In genomic region chr5:91312698-91313097, GRCh38 we compare ENCODE assay signal across 11 cellular contexts.
A peak's percentile ranks its signal among the peaks of the same experiment; 100 is the strongest.
DNase-seq lines count a peak whose midpoint lies in the region; FAIRE-seq and TF ChIP-seq lines count a peak whose summit lies in the region.
"Had no signal": no experiment of that assay in that cellular context is flagged by ENCODE, and none has a peak within 500 bp of the region (broad histone marks: within the 10 kb centered on the region; RNA-seq: fewer than 3 reads in every experiment).

No MANE protein-coding gene starts in this region.

- H3K9ac ChIP-seq in rectal smooth muscle tissue (ENCODE audit: low read length): no peak overlapping the region

- no peaks in the 10 kb centered on the region for H3K27me3 Mint-ChIP-seq in Calu3 (ENCODE audit: unreplicated experiment)

- in situ Hi-C loops in G401 (cut with HindIII; ENCODE audit: low sequenced_read_pairs): no loop called here

- H3K27me3 ChIP-seq in rectal smooth muscle tissue (ENCODE audit: control insufficient read depth, insufficient read depth, low read length): no peaks in the 10 kb centered on the region
- H3K27me3 ChIP-seq: cardiac muscle cell had no signal

- H3K4me3 ChIP-seq in rectal smooth muscle tissue (ENCODE audit: low read length): no peak overlapping the region
- H3K4me3 ChIP-seq: cardiac muscle cell had no signal

- H3K4me1 Mint-ChIP-seq in Calu3 (ENCODE audit: low read depth, unreplicated experiment): peaks cover 44% of the 10 kb centered on the region

- CTCF ChIA-PET in Calu3 (lab: Charles Lee): interaction anchor here (0.6 kb wide), 1 partner anchor 61 kb away, joined by 7 read pairs; no protein-coding TSS in a partner anchor

- DNase-seq in Calu3 (no peak), RCC 7860 (ENCODE audit: low spot score) (peak; percentile 9), epithelial cell of prostate (ENCODE audit: low read depth, low spot score) (no peak), NCI-H446 (lab: John Stamatoyannopoulos, UW) (no peak), G401 (ENCODE audit: low spot score) (no peak), pons (ENCODE audit: low spot score) (no peak), urothelium cell line (ENCODE audit: low spot score) (no peak)
- DNase-seq: NCI-H2171; stimulated activated CD4-positive, alpha-beta T cell treated with anti-CD3 and anti-CD28 coated beads, Interleukin-2, amount 100 ng/mL, for 48 hours had no signal

- no peaks in the 10 kb centered on the region for H3K36me3 ChIP-seq in rectal smooth muscle tissue (ENCODE audit: control insufficient read depth, insufficient read depth, low read length)
- H3K36me3 ChIP-seq: cardiac muscle cell had no signal

- peaks cover 26% of the 10 kb centered on the region for H3K4me1 ChIP-seq in rectal smooth muscle tissue (ENCODE audit: control insufficient read depth, insufficient read depth, low read length)

- FAIRE-seq in RCC 7860 (lab: Jason Lieb, UNC) (no peak), urothelium cell line (lab: Jason Lieb, UNC) (no peak)

- intact Hi-C loops in Calu3 (cut with micrococcal nuclease; ENCODE audit: unreplicated experiment): loop anchor here (2.0 kb wide), 1 partner anchor 70 kb away; the partner anchor contains the start of gene ARRDC3

- no peaks in the 10 kb centered on the region for H3K9me3 Mint-ChIP-seq in Calu3 (ENCODE audit: low read depth, unreplicated experiment)

- H3K36me3 Mint-ChIP-seq in Calu3 (ENCODE audit: insufficient read depth, unreplicated experiment): peaks cover 17% of the 10 kb centered on the region

- TF ChIP-seq CTCF in Calu3 (IDR thresholded peaks at IDR 0.05; ENCODE audit: unreplicated experiment): no peak

- H3K27ac Mint-ChIP-seq in Calu3 (ENCODE audit: unreplicated experiment): peak overlapping the region; percentile 11

- H3K4me3 Mint-ChIP-seq in Calu3 (ENCODE audit: low read depth, unreplicated experiment): no peak overlapping the region

- H3K27ac ChIP-seq in epithelial cell of prostate (peak overlapping the region; percentile 85), rectal smooth muscle tissue (ENCODE audit: low read depth, low read length) (peak overlapping the region; percentile 80)

- no TSS peak for BruUV-seq in Calu3 (replicated peaks; lab: Mats Ljungman, UMichigan)
